ENCODE assay signal across 14 cellular contexts in the genomic region with DNA sequence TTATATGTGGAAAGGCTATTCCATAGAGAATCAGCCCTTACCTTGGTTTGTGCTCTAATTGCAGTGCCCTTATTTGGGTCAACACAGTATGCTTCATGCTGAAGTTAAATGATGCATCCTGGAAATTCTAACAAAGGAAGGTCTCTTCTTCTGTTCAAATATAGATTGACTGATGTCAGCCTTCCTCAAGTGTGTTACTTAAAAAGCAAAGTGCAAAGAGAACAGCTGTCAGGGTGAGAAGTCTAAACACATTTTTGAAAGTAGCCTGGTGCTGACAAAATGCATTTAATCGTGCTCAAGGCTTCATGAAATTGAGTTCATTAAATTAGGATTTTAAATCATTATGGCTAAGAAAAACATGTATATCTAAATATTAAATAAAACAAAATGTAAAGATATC. TPM values are rescaled to one million over a fixed set of nuclear protein-coding genes. Genes with fewer than 3 reads are reported as not detected.
"Had no signal": no experiment of that assay in that cellular context is flagged by ENCODE, and none has a peak within 500 bp of the region (broad histone marks: within the 10 kb centered on the region; RNA-seq: fewer than 3 reads in every experiment).

No MANE protein-coding gene starts in this region.

- H3K36me3 ChIP-seq: brain microvascular endothelial cell, thoracic aorta had no signal

- H3K4me1 ChIP-seq: esophagus muscularis mucosa had no signal

- H3K4me3 ChIP-seq: esophagus muscularis mucosa, hepatocyte, pancreas, thoracic aorta had no signal

- DNase-seq: activated naive CD4-positive, alpha-beta T cell treated with Interleukin-2 at 50 U/mL for 16 hours; activated T-cell treated with anti-CD3 and anti-CD28 coated beads for 4 hours; anterior cingulate cortex; brain microvascular endothelial cell; cortex of kidney; effector CD4-positive, alpha-beta T cell; midbrain; naive thymus-derived CD4-positive, alpha-beta T cell; pancreas had no signal

- H3K4me2 ChIP-seq: hepatocyte had no signal

- H2AFZ ChIP-seq: hepatocyte had no signal

- H3K79me2 ChIP-seq: hepatocyte had no signal

- H3K27ac ChIP-seq: brain microvascular endothelial cell, esophagus muscularis mucosa, thoracic aorta had no signal

- H3K9me3 ChIP-seq: esophagus muscularis mucosa, pancreas, thoracic aorta had no signal

- H3K27me3 ChIP-seq: brain microvascular endothelial cell, esophagus muscularis mucosa, hepatocyte, pancreas had no signal

RNA-seq across cellular contexts. Expression of gene AGR2, which starts 19.5 kb away (rescaled TPM):
- total RNA-seq: activated T-helper 17 cell treated with anti-CD3 and anti-CD28 coated beads, Interleukin-2, amount 50 U/mL, for 72 hours; esophagus muscularis mucosa; lung microvascular endothelial cell; naive thymus-derived CD4-positive, alpha-beta T cell had no signal
- polyA plus RNA-seq: naive thymus-derived CD4-positive, alpha-beta T cell had no signal
